In genomic region chr13:24292476-24292875, GRCh38 we compare ENCODE assay signal across 22 cellular contexts. TPM values are rescaled to one million over a fixed set of nuclear protein-coding genes. Genes with fewer than 3 reads are reported as not detected.
DNase-seq lines count a peak whose midpoint lies in the region; ATAC-seq and TF ChIP-seq lines count a peak whose summit lies in the region.
"Had no signal": no experiment of that assay in that cellular context is flagged by ENCODE, and none has a peak within 500 bp of the region (broad histone marks: within the 10 kb centered on the region; RNA-seq: fewer than 3 reads in every experiment).

No MANE protein-coding gene starts in this region.

- intact Hi-C loops in natural killer cell (cut with micrococcal nuclease) = no loop called here

- peak; percentile 44 for DNase-seq in astrocyte of the hippocampus (ENCODE audit: low read depth, low spot score)
- DNase-seq in choroid plexus epithelial cell (ENCODE audit: low read depth) = peak; percentile 83
- DNase-seq in natural killer cell = no peak
- DNase-seq in stimulated activated effector memory CD8-positive, alpha-beta T cell treated with anti-CD3 and anti-CD28 coated beads, Interleukin-12 subunit alpha, Interleukin-12 subunit beta, amount 100 ng/mL, for 72 hours (ENCODE audit: low spot score in 2 of 2) = no peak
- DNase-seq in foreskin fibroblast = no peak
- no peak for DNase-seq in activated T-cell treated with anti-CD3 and anti-CD28 coated beads, Interleukin-2, amount 50 U/mL, for 48 hours
- DNase-seq in anterior cingulate cortex (lab: John Stamatoyannopoulos, UW) = no peak
- DNase-seq: Caco-2; CD8-positive, alpha-beta T cell; HCEC 1CT; IMR-90; KG1; MM.1S; NCI-H1694; NCI-H2029 treated with DMSO at 0.1 percent for 48 hours; NCI-H446 treated with DMSO at 0.1 percent for 48 hours; NCI-H526; NCI-H82; NK-92 treated with Interleukin-12 subunit alpha and Interleukin-12 subunit beta, amount 100 ng/mL, for 24 hours; PC-3 had no signal

- no peaks in the 10 kb centered on the region for H3K27me3 Mint-ChIP-seq in natural killer cell (ENCODE audit: low read depth in 2 of 2)
- H3K27me3 Mint-ChIP-seq: B cell had no signal

- H3K4me3 Mint-ChIP-seq in natural killer cell = no peak overlapping the region
- no peak overlapping the region for H3K4me3 Mint-ChIP-seq in stimulated activated effector memory CD8-positive, alpha-beta T cell treated with anti-CD3 and anti-CD28 coated beads, Interleukin-12 subunit alpha, Interleukin-12 subunit beta, amount 100 ng/mL, for 72 hours
- H3K4me3 Mint-ChIP-seq: B cell; CD8-positive, alpha-beta T cell had no signal

- no peak for ATAC-seq in natural killer cell
- ATAC-seq in stimulated activated effector memory CD8-positive, alpha-beta T cell treated with anti-CD3 and anti-CD28 coated beads, Interleukin-12 subunit alpha, Interleukin-12 subunit beta, amount 100 ng/mL, for 72 hours = no peak
- ATAC-seq: CD8-positive, alpha-beta T cell; PC-3 had no signal

- H3K36me3 Mint-ChIP-seq in natural killer cell = peaks cover 48% of the 10 kb centered on the region
- H3K36me3 Mint-ChIP-seq in stimulated activated effector memory CD8-positive, alpha-beta T cell treated with anti-CD3 and anti-CD28 coated beads, Interleukin-12 subunit alpha, Interleukin-12 subunit beta, amount 100 ng/mL, for 72 hours = peaks cover 100% of the 10 kb centered on the region

- H3K4me1 Mint-ChIP-seq in natural killer cell = peaks cover 4 to 18% of the 10 kb centered on the region in 2 donors
- no peaks in the 10 kb centered on the region for H3K4me1 Mint-ChIP-seq in stimulated activated effector memory CD8-positive, alpha-beta T cell treated with anti-CD3 and anti-CD28 coated beads, Interleukin-12 subunit alpha, Interleukin-12 subunit beta, amount 100 ng/mL, for 72 hours
- H3K4me1 Mint-ChIP-seq: B cell had no signal

- peak overlapping the region; percentile 71 to 74 for H3K27ac Mint-ChIP-seq in natural killer cell
- H3K27ac Mint-ChIP-seq in stimulated activated effector memory CD8-positive, alpha-beta T cell treated with anti-CD3 and anti-CD28 coated beads, Interleukin-12 subunit alpha, Interleukin-12 subunit beta, amount 100 ng/mL, for 72 hours = peak overlapping the region; percentile 67
- H3K27ac Mint-ChIP-seq: B cell had no signal

- TF ChIP-seq CTCF in choroid plexus epithelial cell (conservative IDR thresholded peaks at IDR 0.05; ENCODE audit: low read depth, low read length) (no peak), natural killer cell (IDR thresholded peaks at IDR 0.05) (no peak), foreskin fibroblast (IDR thresholded peaks at IDR 0.05; ENCODE audit: low read depth, low read length) (no peak)

- H3K4me3 ChIP-seq in choroid plexus epithelial cell (ENCODE audit: low read depth, low read length) (no peak overlapping the region), foreskin fibroblast (ENCODE audit: low read depth in 1 of 2, low read length in 2 of 2) (no peak overlapping the region)

- no peaks in the 10 kb centered on the region for H3K9me3 Mint-ChIP-seq in natural killer cell
- no peaks in the 10 kb centered on the region for H3K9me3 Mint-ChIP-seq in stimulated activated effector memory CD8-positive, alpha-beta T cell treated with anti-CD3 and anti-CD28 coated beads, Interleukin-12 subunit alpha, Interleukin-12 subunit beta, amount 100 ng/mL, for 72 hours
- H3K9me3 Mint-ChIP-seq: CD8-positive, alpha-beta T cell had no signal

RNA-seq across cellular contexts. Expression of gene C1QTNF9, which starts 16.9 kb away (rescaled TPM):
- under 1 TPM in 1 of 3 donors, not detected in 2; 0.25 TPM for total RNA-seq in natural killer cell
- total RNA-seq: B cell, Caco-2, H1 had no signal

Comparison
In these comparisons a context has a peak if more than half of its experiments do, and no peak if none do; other contexts are left out.
1. DNase-seq: peak in astrocyte of the hippocampus (single experiment) and choroid plexus epithelial cell (single experiment); none in natural killer cell (single experiment), stimulated activated effector memory CD8-positive, alpha-beta T cell treated with anti-CD3 and anti-CD28 coated beads, Interleukin-12 subunit alpha, Interleukin-12 subunit beta, amount 100 ng/mL, for 72 hours (0 of 2), foreskin fibroblast (0 of 2), activated T-cell treated with anti-CD3 and anti-CD28 coated beads, Interleukin-2, amount 50 U/mL, for 48 hours (0 of 2) and anterior cingulate cortex (0 of 58).